8 cellular contexts compared by ENCODE assay signal in genomic region chr17:1058423-1059130, GRCh38.
DNase-seq lines count a peak whose midpoint lies in the region; ATAC-seq and TF ChIP-seq lines count a peak whose summit lies in the region.

No MANE protein-coding gene starts in this region.

- intact Hi-C loops in lower lobe of right lung (cut with DNase I), result no loop called here
- intact Hi-C loops in upper lobe of right lung (cut with DNase I), result no loop called here

- H3K27ac ChIP-seq in HEK293 (ENCODE audit: extremely low read depth, low read depth, low read length) (no peak overlapping the region), lower lobe of right lung (no peak overlapping the region), upper lobe of right lung (no peak overlapping the region)

- H3K9me3 ChIP-seq in HEK293 (ENCODE audit: control insufficient read depth, insufficient read depth, low read depth, low read length) (no peaks in the 10 kb centered on the region), lower lobe of right lung (no peaks in the 10 kb centered on the region), upper lobe of right lung (no peaks in the 10 kb centered on the region)

- in situ Hi-C loops in ACHN (cut with HindIII; ENCODE audit: low pct_ligation_motif_present, low pct_unique_long_range_greater_than_20kb, low sequenced_read_pairs), result no loop called here

- DNase-seq in ACHN (peak; percentile 73), SW 1271 (lab: John Stamatoyannopoulos, UW) (peak; percentile 35 to 41), astrocyte of the hippocampus (ENCODE audit: low read depth, low spot score) (peak; percentile 44), lower lobe of right lung (peak; percentile 80), upper lobe of right lung (peak; percentile 88), SK-N-DZ (ENCODE audit: low spot score) (no peak)

- TF ChIP-seq CTCF in HEK293 (tag by site-specific recombination; IDR thresholded peaks at IDR 0.05) (peak; percentile 41; the same call in 1 of the 2 replicates), lower lobe of right lung (IDR thresholded peaks at IDR 0.05) (peak; percentile 66), upper lobe of right lung (IDR thresholded peaks at IDR 0.05) (peak; percentile 73)

- H3K27me3 ChIP-seq in lower lobe of right lung (ENCODE audit: low read depth) (no peaks in the 10 kb centered on the region), upper lobe of right lung (no peaks in the 10 kb centered on the region)

- CTCF ChIA-PET in HEK293 (lab: Yijun Ruan, JAX), result interaction anchor here (0.6 to 2.6 kb wide), 42 partner anchors 8 to 520 kb away, joined by 3 to 53 read pairs (median 4); no protein-coding TSS in a partner anchor

- ATAC-seq in lower lobe of right lung (peak; percentile 69 to 70), upper lobe of right lung (peak; percentile 78), GM21423 (IDR thresholded peaks at IDR 0.05; ENCODE audit: unreplicated experiment) (no peak)

- H3K36me3 ChIP-seq in HEK293 (ENCODE audit: control insufficient read depth in 2 of 2, insufficient read depth in 1 of 2, low read length in 2 of 2) (peaks cover 14 to 84% of the 10 kb centered on the region in 2 experiments; a peak in 2 of 3 replicates), lower lobe of right lung (peaks cover 79% of the 10 kb centered on the region), upper lobe of right lung (peaks cover 68% of the 10 kb centered on the region)

- POLR2A ChIA-PET in HEK293 (lab: Yijun Ruan, JAX), result interaction anchor here (0.6 to 1.8 kb wide), 3 partner anchors 57 to 150 kb away, joined by 4 to 7 read pairs (median 6); no protein-coding TSS in a partner anchor

- H3K4me1 ChIP-seq in HEK293 (ENCODE audit: control insufficient read depth, insufficient read depth, low read length) (no peaks in the 10 kb centered on the region), lower lobe of right lung (peaks cover 5% of the 10 kb centered on the region), upper lobe of right lung (no peaks in the 10 kb centered on the region)

- no peak overlapping the region for H3K4me3 ChIP-seq in HEK293 (ENCODE audit: low read depth, low read length)
- no peak overlapping the region for H3K4me3 ChIP-seq in lower lobe of right lung
- H3K4me3 ChIP-seq in upper lobe of right lung, result no peak overlapping the region

TF ChIP-seq in HEK293, 187 proteins besides CTCF, POLR2A, EP300 and RAD21:
- TF ChIP-seq ZNF280D (tag by site-specific recombination; IDR thresholded peaks at IDR 0.05) (peak; percentile 85; the same call in 1 of the 2 replicates), ZNF580 (tag by site-specific recombination; IDR thresholded peaks at IDR 0.05) (0 out of 2 replicates have a peak, but pooled peaks have one; percentile 65), KLF17 (tag by site-specific recombination; IDR thresholded peaks at IDR 0.05) (0 out of 2 replicates have a peak, but pooled peaks have one; percentile 28), ZNF654 (tag by site-specific recombination; IDR thresholded peaks at IDR 0.05; ENCODE audit: low read depth) (peak; percentile 53), SETDB1 (IDR thresholded peaks at IDR 0.05; ENCODE audit: insufficient read length, low read length) (peak; percentile 51), AEBP2 (tag by site-specific recombination; IDR thresholded peaks at IDR 0.05; ENCODE audit: borderline replicate concordance) (no peak), ZNF341 (tag by site-specific recombination; IDR thresholded peaks at IDR 0.05; ENCODE audit: low read depth) (no peak)
